29 cellular contexts compared by ENCODE assay signal in genomic region chr14:36006623-36007022, GRCh38.
"Had no signal": no experiment of that assay in that cellular context is flagged by ENCODE, and none has a peak within 500 bp of the region (broad histone marks: within the 10 kb centered on the region; RNA-seq: fewer than 3 reads in every experiment).

No MANE protein-coding gene starts in this region.

- H3K4me1 Mint-ChIP-seq: stimulated activated effector memory CD8-positive, alpha-beta T cell treated with anti-CD3 and anti-CD28 coated beads, Interleukin-12 subunit alpha, Interleukin-12 subunit beta, amount 100 ng/mL, for 72 hours; stimulated activated memory B cell treated with anti-CD40 and anti-IgM and Interleukin-4, amounts not matched to agents 10 μg/mL and 1 μg/mL and 100 μg/mL, for 72 hours; stimulated activated naive B cell treated with anti-CD40 and anti-IgM and Interleukin-4, amounts not matched to agents 10 μg/mL and 1 μg/mL and 100 μg/mL, for 72 hours; stimulated activated naive CD8-positive, alpha-beta T cell treated with anti-CD3 and anti-CD28 coated beads, Interleukin-15, amount 100 ng/mL, for 72 hours had no signal

- H3K9me3 ChIP-seq: stomach, suprapubic skin, testis, thoracic aorta, thyroid gland, tibial artery, tibial nerve, transverse colon, upper lobe of left lung, upper lobe of right lung, uterus, vagina had no signal

- H3K9me3 Mint-ChIP-seq: stimulated activated effector memory CD8-positive, alpha-beta T cell treated with anti-CD3 and anti-CD28 coated beads, Interleukin-12 subunit alpha, Interleukin-12 subunit beta, amount 100 ng/mL, for 72 hours; stimulated activated memory B cell treated with anti-CD40 and anti-IgM and Interleukin-4, amounts not matched to agents 10 μg/mL and 1 μg/mL and 100 μg/mL, for 72 hours; stimulated activated naive CD8-positive, alpha-beta T cell treated with anti-CD3 and anti-CD28 coated beads, Interleukin-15, amount 100 ng/mL, for 72 hours; stimulated activated naive CD8-positive, alpha-beta T cell treated with anti-CD3 and anti-CD28 coated beads, Interleukin-15, Interleukin-2, amounts not matched to agents 100 ng/mL and 50 ng/mL, for 24 hours; type B pancreatic cell had no signal

- FAIRE-seq: urothelium cell line had no signal

- H3K27ac Mint-ChIP-seq: stimulated activated effector memory CD8-positive, alpha-beta T cell treated with anti-CD3 and anti-CD28 coated beads, Interleukin-12 subunit alpha, Interleukin-12 subunit beta, amount 100 ng/mL, for 72 hours; stimulated activated memory B cell treated with anti-CD40 and anti-IgM and Interleukin-4, amounts not matched to agents 10 μg/mL and 1 μg/mL and 100 μg/mL, for 72 hours; stimulated activated naive B cell treated with anti-CD40 and anti-IgM and Interleukin-4, amounts not matched to agents 10 μg/mL and 1 μg/mL and 100 μg/mL, for 72 hours; stimulated activated naive CD8-positive, alpha-beta T cell treated with anti-CD3 and anti-CD28 coated beads, Interleukin-15, amount 100 ng/mL, for 72 hours; stimulated activated naive CD8-positive, alpha-beta T cell treated with anti-CD3 and anti-CD28 coated beads, Interleukin-15, Interleukin-2, amounts not matched to agents 100 ng/mL and 50 ng/mL, for 24 hours; type B pancreatic cell had no signal

- H3K36me3 Mint-ChIP-seq: stimulated activated effector memory CD8-positive, alpha-beta T cell treated with anti-CD3 and anti-CD28 coated beads, Interleukin-12 subunit alpha, Interleukin-12 subunit beta, amount 100 ng/mL, for 72 hours; stimulated activated memory B cell treated with anti-CD40 and anti-IgM and Interleukin-4, amounts not matched to agents 10 μg/mL and 1 μg/mL and 100 μg/mL, for 72 hours; stimulated activated naive B cell treated with anti-CD40 and anti-IgM and Interleukin-4, amounts not matched to agents 10 μg/mL and 1 μg/mL and 100 μg/mL, for 72 hours; type B pancreatic cell had no signal

- H3K4me3 Mint-ChIP-seq: stimulated activated effector memory CD8-positive, alpha-beta T cell treated with anti-CD3 and anti-CD28 coated beads, Interleukin-12 subunit alpha, Interleukin-12 subunit beta, amount 100 ng/mL, for 72 hours; stimulated activated memory B cell treated with anti-CD40 and anti-IgM and Interleukin-4, amounts not matched to agents 10 μg/mL and 1 μg/mL and 100 μg/mL, for 72 hours; stimulated activated naive B cell treated with anti-CD40 and anti-IgM and Interleukin-4, amounts not matched to agents 10 μg/mL and 1 μg/mL and 100 μg/mL, for 72 hours; stimulated activated naive CD8-positive, alpha-beta T cell treated with anti-CD3 and anti-CD28 coated beads, Interleukin-15, amount 100 ng/mL, for 72 hours; stimulated activated naive CD8-positive, alpha-beta T cell treated with anti-CD3 and anti-CD28 coated beads, Interleukin-15, Interleukin-2, amounts not matched to agents 100 ng/mL and 50 ng/mL, for 24 hours; type B pancreatic cell had no signal

- H3K4me1 ChIP-seq: stomach, suprapubic skin, testis, tibial artery, tibial nerve, transverse colon, upper lobe of left lung, upper lobe of right lung, uterus, vagina had no signal

- ATAC-seq: stimulated activated memory B cell treated with anti-CD40 and anti-IgM and Interleukin-4, amounts not matched to agents 10 μg/mL and 1 μg/mL and 100 μg/mL, for 72 hours; stimulated activated naive B cell treated with anti-CD40 and anti-IgM and Interleukin-4, amounts not matched to agents 10 μg/mL and 1 μg/mL and 100 μg/mL, for 72 hours; stimulated activated naive CD8-positive, alpha-beta T cell treated with anti-CD3 and anti-CD28 coated beads, Interleukin-15, amount 100 ng/mL, for 72 hours; stimulated activated naive CD8-positive, alpha-beta T cell treated with anti-CD3 and anti-CD28 coated beads, Interleukin-15, Interleukin-2, amounts not matched to agents 100 U/mL and 50 U/mL, for 24 hours; upper lobe of right lung had no signal

- H3K4me3 ChIP-seq: stomach, suprapubic skin, testis, thoracic aorta, thyroid gland, tibial artery, tibial nerve, transverse colon, upper lobe of left lung, upper lobe of right lung, uterus, vagina had no signal

- H3K36me3 ChIP-seq: stomach, suprapubic skin, thoracic aorta, thyroid gland, tibial artery, tibial nerve, transverse colon, upper lobe of left lung, upper lobe of right lung, uterus, vagina had no signal

- H3K27me3 Mint-ChIP-seq: stimulated activated memory B cell treated with anti-CD40 and anti-IgM and Interleukin-4, amounts not matched to agents 10 μg/mL and 1 μg/mL and 100 μg/mL, for 72 hours; stimulated activated naive CD8-positive, alpha-beta T cell treated with anti-CD3 and anti-CD28 coated beads, Interleukin-15, amount 100 ng/mL, for 72 hours had no signal

- H3K27ac ChIP-seq: stomach, suprapubic skin, testis, thoracic aorta, thyroid gland, tibial artery, tibial nerve, transverse colon, upper lobe of left lung, upper lobe of right lung, uterus, vagina had no signal

- DNase-seq: stimulated activated CD4-positive, alpha-beta T cell treated with anti-CD3 and anti-CD28 coated beads, Interleukin-2, amount 100 ng/mL, for 48 hours; stimulated activated CD4-positive, alpha-beta T cell treated with anti-CD3 and anti-CD28 coated beads, Interleukin-4, amount 100 ng/mL, for 1 hour; stimulated activated CD4-positive, alpha-beta T cell treated with anti-CD3 and anti-CD28 coated beads, Interleukin-4, amount 100 ng/mL, for 24 hours; stimulated activated CD4-positive, alpha-beta T cell treated with anti-CD3 and anti-CD28 coated beads, Interleukin-4, amount 100 ng/mL, for 4 hours; stimulated activated CD8-positive, alpha-beta memory T cell treated with anti-CD3 and anti-CD28 coated beads, Interleukin-4, amount 100 ng/mL, for 48 hours; stimulated activated naive B cell treated with anti-CD40 and anti-IgM and Interleukin-4, amounts not matched to agents 10 μg/mL and 1 μg/mL and 100 μg/mL, for 72 hours; stimulated activated naive CD4-positive, alpha-beta T cell; stimulated activated naive CD4-positive, alpha-beta T cell treated with Interleukin-2 at 50 U/mL for 16 hours; stimulated activated naive CD8-positive, alpha-beta T cell treated with anti-CD3 and anti-CD28 coated beads, Interleukin-15, amount 100 ng/mL, for 72 hours; stimulated activated naive CD8-positive, alpha-beta T cell treated with anti-CD3 and anti-CD28 coated beads, Interleukin-15, Interleukin-2, amounts not matched to agents 100 U/mL and 50 U/mL, for 24 hours; stomach; substantia nigra; testis; thyroid gland; tibial artery; transverse colon; trophoblast cell; upper lobe of left lung; upper lobe of right lung; uterus had no signal

- H3K27me3 ChIP-seq: stomach, suprapubic skin, testis, thyroid gland, tibial artery, tibial nerve, transverse colon, upper lobe of left lung, upper lobe of right lung, uterus, vagina had no signal
